In genomic region chrX:101658661-101659477, GRCh38 we compare ENCODE assay signal across 8 cellular contexts. TPM values are rescaled to one million over a fixed set of nuclear protein-coding genes. Genes with fewer than 3 reads are reported as not detected.
DNase-seq lines count a peak whose midpoint lies in the region; ATAC-seq and TF ChIP-seq lines count a peak whose summit lies in the region.

No MANE protein-coding gene starts in this region.

- no peaks in the 10 kb centered on the region for H3K9me2 ChIP-seq in Karpas-422 (replicated peaks; ENCODE audit: insufficient read depth, low read length)

- H3K9me3 ChIP-seq in mucosa of stomach (ENCODE audit: control insufficient read depth, low read length) (no peaks in the 10 kb centered on the region), Karpas-422 (ENCODE audit: low read length) (no peaks in the 10 kb centered on the region)

- no peak overlapping the region for H3K27ac ChIP-seq in Karpas-422 (ENCODE audit: low read length)

- H3K4me3 ChIP-seq in epithelial cell of esophagus (ENCODE audit: low read length) (peak overlapping the region; percentile 69), mucosa of stomach (ENCODE audit: low read length) (peak overlapping the region; percentile 56), Karpas-422 (ENCODE audit: low read length) (no peak overlapping the region)

- no peaks in the 10 kb centered on the region for H3K27me3 ChIP-seq in mucosa of stomach (ENCODE audit: control insufficient read depth, insufficient read depth, low read length)
- H3K27me3 ChIP-seq in Karpas-422 (ENCODE audit: low read length) = no peaks in the 10 kb centered on the region

- DNase-seq in EH (ENCODE audit: low read depth) (peak; percentile 67), NCI-H345 treated with DMSO at 0.1 percent for 48 hours (lab: John Stamatoyannopoulos, UW; ENCODE audit: unreplicated experiment) (peak; percentile 22), activated T-cell treated with anti-CD3 and anti-CD28 coated beads for 1 hour (ENCODE audit: low read depth) (peak; percentile 49), epithelial cell of esophagus (ENCODE audit: low read depth) (peak; percentile 54), Karpas-422 (no peak)
- peak; percentile 15 for DNase-seq in stimulated activated CD8-positive, alpha-beta memory T cell treated with anti-CD3 and anti-CD28 coated beads, Interleukin-7, amount 100 ng/mL, for 24 hours (ENCODE audit: low read depth)

- H3K4me1 ChIP-seq in mucosa of stomach (ENCODE audit: control insufficient read depth, insufficient read depth, low read length) (no peaks in the 10 kb centered on the region), Karpas-422 (ENCODE audit: low read length) (no peaks in the 10 kb centered on the region)

- H4K20me1 ChIP-seq in Karpas-422 (ENCODE audit: insufficient read depth, low read depth, low read length) = no peaks in the 10 kb centered on the region

- H3K36me3 ChIP-seq in mucosa of stomach (ENCODE audit: control insufficient read depth, insufficient read depth, low read length) = no peaks in the 10 kb centered on the region
- no peaks in the 10 kb centered on the region for H3K36me3 ChIP-seq in Karpas-422 (ENCODE audit: insufficient read depth, low read length)

- no peak overlapping the region for H2AFZ ChIP-seq in Karpas-422 (ENCODE audit: low read length)

- H3K4me2 ChIP-seq in Karpas-422 (ENCODE audit: low read depth, low read length, poor library complexity, severe bottlenecking) = no peak overlapping the region

- peak overlapping the region; percentile 57 for H3K9ac ChIP-seq in mucosa of stomach (ENCODE audit: low read length)
- H3K9ac ChIP-seq in Karpas-422 (ENCODE audit: low read length) = no peak overlapping the region

- peak; percentile 58 for ATAC-seq in HG02623 (IDR thresholded peaks at IDR 0.05; ENCODE audit: unreplicated experiment)

- H3K79me2 ChIP-seq in Karpas-422 (ENCODE audit: low read length) = no peaks in the 10 kb centered on the region

- TF ChIP-seq CTCF in epithelial cell of esophagus (IDR thresholded peaks at IDR 0.05; ENCODE audit: insufficient read depth, low read depth, low read length, missing control alignments) = no peak

RNA-seq across cellular contexts. Expression of gene ARMCX2, which starts 0.8 kb away (rescaled TPM):
- total RNA-seq in Karpas-422 (2014; rRNA removed; shearing (Covaris generic); ENCODE audit: low replicate concordance) = not detected in 2 replicates

RNA-seq across cellular contexts. Expression of gene ARMCX3, which starts 35.9 kb away (rescaled TPM):
- total RNA-seq in Karpas-422 (2014; rRNA removed; shearing (Covaris generic); ENCODE audit: low replicate concordance) = 21.4 and 22.2 TPM in 2 replicates

RNA-seq across cellular contexts. Expression of gene ARMCX6, which starts 41.1 kb away (rescaled TPM):
- total RNA-seq in Karpas-422 (2014; rRNA removed; shearing (Covaris generic); ENCODE audit: low replicate concordance) = 43.1 and 57.2 TPM in 2 replicates
